Comparison of ENCODE assay signal across 1 cellular context in the genomic region with DNA sequence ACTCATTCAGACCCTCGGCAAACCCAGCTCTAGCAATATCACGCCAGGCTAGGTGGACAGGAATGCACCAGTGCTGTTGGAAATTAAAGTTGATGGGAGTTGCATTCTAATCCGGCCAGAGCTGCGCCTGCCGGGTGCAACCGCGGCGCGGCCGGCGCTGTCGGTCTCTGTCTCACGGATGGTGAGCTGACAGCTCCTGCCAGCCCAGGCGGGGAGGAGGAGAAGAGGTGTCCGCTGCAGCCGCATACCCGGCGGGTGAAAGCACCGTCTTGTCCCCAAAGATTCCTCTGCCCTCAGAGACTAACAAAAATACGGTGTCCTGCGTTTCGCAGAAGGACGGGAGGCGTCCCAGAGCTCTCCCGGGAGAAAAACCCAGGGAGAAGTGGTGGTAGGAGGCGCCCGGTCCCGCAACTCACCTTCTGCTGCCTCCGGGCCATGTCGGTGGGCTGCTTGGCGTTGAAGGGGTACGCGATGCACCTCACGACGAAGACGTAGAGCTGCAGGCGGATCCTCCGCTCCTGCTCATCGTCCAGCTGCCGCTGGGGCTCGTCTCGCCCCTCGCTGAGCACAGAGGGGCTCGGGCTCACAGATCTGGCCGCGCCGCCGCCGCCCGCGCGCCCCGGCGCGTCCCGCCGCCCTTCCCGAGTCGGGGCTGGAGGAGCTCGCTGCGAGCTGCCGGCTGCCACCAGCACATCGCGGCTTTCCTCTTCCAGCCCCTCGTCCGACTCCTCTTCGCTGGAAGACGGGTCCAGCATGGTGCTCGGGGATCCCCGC.
TF ChIP-seq lines count a peak whose summit lies in the region.

No MANE protein-coding gene starts in this region.

TF ChIP-seq in GM12878, 131 proteins besides CTCF, POLR2A, EP300 and RAD21:
- TF ChIP-seq, protein P1, sequence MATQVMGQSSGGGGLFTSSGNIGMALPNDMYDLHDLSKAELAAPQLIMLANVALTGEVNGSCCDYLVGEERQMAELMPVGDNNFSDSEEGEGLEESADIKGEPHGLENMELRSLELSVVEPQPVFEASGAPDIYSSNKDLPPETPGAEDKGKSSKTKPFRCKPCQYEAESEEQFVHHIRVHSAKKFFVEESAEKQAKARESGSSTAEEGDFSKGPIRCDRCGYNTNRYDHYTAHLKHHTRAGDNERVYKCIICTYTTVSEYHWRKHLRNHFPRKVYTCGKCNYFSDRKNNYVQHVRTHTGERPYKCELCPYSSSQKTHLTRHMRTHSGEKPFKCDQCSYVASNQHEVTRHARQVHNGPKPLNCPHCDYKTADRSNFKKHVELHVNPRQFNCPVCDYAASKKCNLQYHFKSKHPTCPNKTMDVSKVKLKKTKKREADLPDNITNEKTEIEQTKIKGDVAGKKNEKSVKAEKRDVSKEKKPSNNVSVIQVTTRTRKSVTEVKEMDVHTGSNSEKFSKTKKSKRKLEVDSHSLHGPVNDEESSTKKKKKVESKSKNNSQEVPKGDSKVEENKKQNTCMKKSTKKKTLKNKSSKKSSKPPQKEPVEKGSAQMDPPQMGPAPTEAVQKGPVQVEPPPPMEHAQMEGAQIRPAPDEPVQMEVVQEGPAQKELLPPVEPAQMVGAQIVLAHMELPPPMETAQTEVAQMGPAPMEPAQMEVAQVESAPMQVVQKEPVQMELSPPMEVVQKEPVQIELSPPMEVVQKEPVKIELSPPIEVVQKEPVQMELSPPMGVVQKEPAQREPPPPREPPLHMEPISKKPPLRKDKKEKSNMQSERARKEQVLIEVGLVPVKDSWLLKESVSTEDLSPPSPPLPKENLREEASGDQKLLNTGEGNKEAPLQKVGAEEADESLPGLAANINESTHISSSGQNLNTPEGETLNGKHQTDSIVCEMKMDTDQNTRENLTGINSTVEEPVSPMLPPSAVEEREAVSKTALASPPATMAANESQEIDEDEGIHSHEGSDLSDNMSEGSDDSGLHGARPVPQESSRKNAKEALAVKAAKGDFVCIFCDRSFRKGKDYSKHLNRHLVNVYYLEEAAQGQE (IDR thresholded peaks at IDR 0.05; ENCODE audit: low read depth, low read length), result no peak
- no peak for TF ChIP-seq SMAD5 (IDR thresholded peaks at IDR 0.05; ENCODE audit: low read depth)
- TF ChIP-seq LARP7 (IDR thresholded peaks at IDR 0.05), result peak; percentile 59
- TF ChIP-seq NR2F1 (conservative IDR thresholded peaks at IDR 0.05), result no peak
- TF ChIP-seq KLF5 (IDR thresholded peaks at IDR 0.05; ENCODE audit: partially characterized antibody), result no peak
- TF ChIP-seq SMARCA5 (IDR thresholded peaks at IDR 0.05), result peak; percentile 24
- TF ChIP-seq HCFC1 (IDR thresholded peaks at IDR 0.05; ENCODE audit: low read length), result no peak
- no peak for TF ChIP-seq EED (IDR thresholded peaks at IDR 0.05; ENCODE audit: low read depth)
- TF ChIP-seq, protein P2, sequence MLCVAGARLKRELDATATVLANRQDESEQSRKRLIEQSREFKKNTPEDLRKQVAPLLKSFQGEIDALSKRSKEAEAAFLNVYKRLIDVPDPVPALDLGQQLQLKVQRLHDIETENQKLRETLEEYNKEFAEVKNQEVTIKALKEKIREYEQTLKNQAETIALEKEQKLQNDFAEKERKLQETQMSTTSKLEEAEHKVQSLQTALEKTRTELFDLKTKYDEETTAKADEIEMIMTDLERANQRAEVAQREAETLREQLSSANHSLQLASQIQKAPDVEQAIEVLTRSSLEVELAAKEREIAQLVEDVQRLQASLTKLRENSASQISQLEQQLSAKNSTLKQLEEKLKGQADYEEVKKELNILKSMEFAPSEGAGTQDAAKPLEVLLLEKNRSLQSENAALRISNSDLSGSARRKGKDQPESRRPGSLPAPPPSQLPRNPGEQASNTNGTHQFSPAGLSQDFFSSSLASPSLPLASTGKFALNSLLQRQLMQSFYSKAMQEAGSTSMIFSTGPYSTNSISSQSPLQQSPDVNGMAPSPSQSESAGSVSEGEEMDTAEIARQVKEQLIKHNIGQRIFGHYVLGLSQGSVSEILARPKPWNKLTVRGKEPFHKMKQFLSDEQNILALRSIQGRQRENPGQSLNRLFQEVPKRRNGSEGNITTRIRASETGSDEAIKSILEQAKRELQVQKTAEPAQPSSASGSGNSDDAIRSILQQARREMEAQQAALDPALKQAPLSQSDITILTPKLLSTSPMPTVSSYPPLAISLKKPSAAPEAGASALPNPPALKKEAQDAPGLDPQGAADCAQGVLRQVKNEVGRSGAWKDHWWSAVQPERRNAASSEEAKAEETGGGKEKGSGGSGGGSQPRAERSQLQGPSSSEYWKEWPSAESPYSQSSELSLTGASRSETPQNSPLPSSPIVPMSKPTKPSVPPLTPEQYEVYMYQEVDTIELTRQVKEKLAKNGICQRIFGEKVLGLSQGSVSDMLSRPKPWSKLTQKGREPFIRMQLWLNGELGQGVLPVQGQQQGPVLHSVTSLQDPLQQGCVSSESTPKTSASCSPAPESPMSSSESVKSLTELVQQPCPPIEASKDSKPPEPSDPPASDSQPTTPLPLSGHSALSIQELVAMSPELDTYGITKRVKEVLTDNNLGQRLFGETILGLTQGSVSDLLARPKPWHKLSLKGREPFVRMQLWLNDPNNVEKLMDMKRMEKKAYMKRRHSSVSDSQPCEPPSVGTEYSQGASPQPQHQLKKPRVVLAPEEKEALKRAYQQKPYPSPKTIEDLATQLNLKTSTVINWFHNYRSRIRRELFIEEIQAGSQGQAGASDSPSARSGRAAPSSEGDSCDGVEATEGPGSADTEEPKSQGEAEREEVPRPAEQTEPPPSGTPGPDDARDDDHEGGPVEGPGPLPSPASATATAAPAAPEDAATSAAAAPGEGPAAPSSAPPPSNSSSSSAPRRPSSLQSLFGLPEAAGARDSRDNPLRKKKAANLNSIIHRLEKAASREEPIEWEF (IDR thresholded peaks at IDR 0.05; ENCODE audit: insufficient replicate concordance, low read depth, low read length), result no peak
- TF ChIP-seq SRF (IDR thresholded peaks at IDR 0.05; ENCODE audit: low read depth in 2 of 2, low read length in 2 of 2), result no peak
- no peak for TF ChIP-seq SP1 (IDR thresholded peaks at IDR 0.05; ENCODE audit: low read depth, low read length)
